Comparison of ENCODE assay signal across 28 cellular contexts in genomic region chr13:80164451-80164850, GRCh38.
"Had no signal": no experiment of that assay in that cellular context is flagged by ENCODE, and none has a peak within 500 bp of the region (broad histone marks: within the 10 kb centered on the region; RNA-seq: fewer than 3 reads in every experiment).

No MANE protein-coding gene starts in this region.

- H3K4me3 Mint-ChIP-seq: nephron; neural progenitor cell; stimulated activated effector memory CD8-positive, alpha-beta T cell treated with anti-CD3 and anti-CD28 coated beads, Interleukin-12 subunit alpha, Interleukin-12 subunit beta, amount 100 ng/mL, for 72 hours; stimulated activated naive B cell treated with anti-CD40 and anti-IgM and Interleukin-4, amounts not matched to agents 10 μg/mL and 1 μg/mL and 100 μg/mL, for 72 hours; stimulated activated naive CD8-positive, alpha-beta T cell treated with anti-CD3 and anti-CD28 coated beads, Interleukin-15, Interleukin-2, amounts not matched to agents 100 ng/mL and 50 ng/mL, for 24 hours had no signal

- DNase-seq: occipital lobe; ovary; posterior cingulate gyrus; psoas muscle; right cardiac atrium; right lobe of liver; sigmoid colon; small intestine; stimulated activated CD4-positive, alpha-beta T cell treated with anti-CD3 and anti-CD28 coated beads, Interleukin-15, amount 100 ng/mL, for 24 hours; stimulated activated CD4-positive, alpha-beta T cell treated with anti-CD3 and anti-CD28 coated beads, Interleukin-2, amount 100 ng/mL, for 24 hours; stimulated activated CD4-positive, alpha-beta T cell treated with anti-CD3 and anti-CD28 coated beads, Interleukin-2, amount 100 ng/mL, for 48 hours; stimulated activated CD4-positive, alpha-beta T cell treated with anti-CD3 and anti-CD28 coated beads, Interleukin-4, amount 100 ng/mL, for 24 hours; stimulated activated naive B cell treated with anti-CD40 and anti-IgM and Interleukin-4, amounts not matched to agents 10 μg/mL and 1 μg/mL and 100 μg/mL, for 72 hours; stimulated activated naive CD4-positive, alpha-beta T cell treated with Interleukin-2 at 50 U/mL for 16 hours; stomach; thyroid gland; trophoblast cell; upper lobe of left lung had no signal

- H3K27me3 Mint-ChIP-seq: progenitor cell of endocrine pancreas; stimulated activated naive B cell treated with anti-CD40 and anti-IgM and Interleukin-4, amounts not matched to agents 10 μg/mL and 1 μg/mL and 100 μg/mL, for 72 hours; stimulated activated naive CD8-positive, alpha-beta T cell treated with anti-CD3 and anti-CD28 coated beads, Interleukin-15, Interleukin-2, amounts not matched to agents 100 ng/mL and 50 ng/mL, for 24 hours had no signal

- H3K9ac ChIP-seq: neural progenitor cell, parathyroid adenoma had no signal

- H2AFZ ChIP-seq: neural progenitor cell, parathyroid adenoma had no signal

- FAIRE-seq: small intestine, urothelium cell line had no signal

- H3K9me3 ChIP-seq: ovary, psoas muscle, right lobe of liver, sigmoid colon, stomach, thoracic aorta, thyroid gland, tibial nerve, upper lobe of left lung, vagina had no signal

- H3K27me3 ChIP-seq: neural progenitor cell, ovary, right lobe of liver, sigmoid colon, stomach, thyroid gland, tibial nerve, upper lobe of left lung, vagina had no signal

- H3K9me3 Mint-ChIP-seq: nephron; stimulated activated naive CD8-positive, alpha-beta T cell treated with anti-CD3 and anti-CD28 coated beads, Interleukin-15, Interleukin-2, amounts not matched to agents 100 ng/mL and 50 ng/mL, for 24 hours had no signal

- H3K79me2 ChIP-seq: parathyroid adenoma had no signal

- H3K27ac Mint-ChIP-seq: nephron; neural progenitor cell; progenitor cell of endocrine pancreas; stimulated activated effector memory CD8-positive, alpha-beta T cell treated with anti-CD3 and anti-CD28 coated beads, Interleukin-12 subunit alpha, Interleukin-12 subunit beta, amount 100 ng/mL, for 72 hours; stimulated activated naive B cell treated with anti-CD40 and anti-IgM and Interleukin-4, amounts not matched to agents 10 μg/mL and 1 μg/mL and 100 μg/mL, for 72 hours; stimulated activated naive CD8-positive, alpha-beta T cell treated with anti-CD3 and anti-CD28 coated beads, Interleukin-15, Interleukin-2, amounts not matched to agents 100 ng/mL and 50 ng/mL, for 24 hours had no signal

- H3K4me1 ChIP-seq: neural progenitor cell, parathyroid adenoma, psoas muscle, right lobe of liver, sigmoid colon, thyroid gland, tibial nerve, vagina had no signal

- H3K4me3 ChIP-seq: neural progenitor cell, ovary, psoas muscle, right lobe of liver, sigmoid colon, stomach, thoracic aorta, thyroid gland, tibial nerve, upper lobe of left lung, vagina had no signal

- H3K36me3 ChIP-seq: neural progenitor cell, ovary, right lobe of liver, sigmoid colon, stomach, thoracic aorta, thyroid gland, tibial nerve, upper lobe of left lung, vagina had no signal

- H3K4me1 Mint-ChIP-seq: stimulated activated effector memory CD8-positive, alpha-beta T cell treated with anti-CD3 and anti-CD28 coated beads, Interleukin-12 subunit alpha, Interleukin-12 subunit beta, amount 100 ng/mL, for 72 hours had no signal

- H3K4me2 ChIP-seq: neural progenitor cell had no signal

- H3K27ac ChIP-seq: neural progenitor cell, ovary, parathyroid adenoma, psoas muscle, right lobe of liver, sigmoid colon, stomach, thoracic aorta, thyroid gland, tibial nerve, upper lobe of left lung, vagina had no signal

- H3K36me3 Mint-ChIP-seq: stimulated activated effector memory CD8-positive, alpha-beta T cell treated with anti-CD3 and anti-CD28 coated beads, Interleukin-12 subunit alpha, Interleukin-12 subunit beta, amount 100 ng/mL, for 72 hours; stimulated activated naive B cell treated with anti-CD40 and anti-IgM and Interleukin-4, amounts not matched to agents 10 μg/mL and 1 μg/mL and 100 μg/mL, for 72 hours had no signal
